In the genomic region with DNA sequence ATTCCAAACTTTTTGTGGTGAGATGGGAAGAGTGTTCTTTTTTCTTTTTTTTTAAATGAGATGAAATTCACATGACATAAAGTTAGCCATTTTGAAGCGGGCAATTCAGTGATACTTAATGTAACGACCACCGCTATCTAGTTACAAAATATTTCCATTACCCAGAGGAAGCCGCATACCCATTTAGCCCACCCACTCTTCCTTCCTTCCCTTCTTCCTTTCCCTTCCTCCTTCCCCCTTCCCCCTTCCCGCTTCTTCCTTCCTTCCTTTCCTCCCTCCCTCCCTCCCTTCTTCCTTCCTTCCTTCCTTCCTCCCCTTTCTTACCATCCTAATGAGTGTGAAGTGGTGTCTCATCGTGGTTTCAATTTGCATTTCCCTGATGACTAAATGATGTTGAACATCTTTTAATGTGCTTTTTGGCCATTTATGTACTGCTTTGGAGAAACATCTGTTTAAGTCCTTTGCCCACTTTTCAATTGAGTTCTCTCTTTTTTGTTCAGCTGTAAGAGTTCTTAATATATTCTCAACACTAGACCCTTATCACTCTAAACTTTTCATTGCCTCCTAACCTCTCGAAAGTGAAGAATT, we compare ENCODE assay signal across 26 cellular contexts.
A peak's percentile ranks its signal among the peaks of the same experiment; 100 is the strongest.
DNase-seq lines count a peak whose midpoint lies in the region; ATAC-seq, FAIRE-seq and TF ChIP-seq lines count a peak whose summit lies in the region.
"Had no signal": no experiment of that assay in that cellular context is flagged by ENCODE, and none has a peak within 500 bp of the region (broad histone marks: within the 10 kb centered on the region; RNA-seq: fewer than 3 reads in every experiment).

No MANE protein-coding gene starts in this region.

- POLR2A ChIA-PET in HepG2 (lab: Yijun Ruan, JAX) (no interaction called here), HEK293 (lab: Yijun Ruan, JAX) (no interaction called here)

- no peak for DNase-seq in HepG2 (ENCODE audit: low spot score)
- DNase-seq in right lobe of liver = no peak
- peak; percentile 64 for DNase-seq in SK-N-MC (ENCODE audit: low read depth, low spot score)
- DNase-seq in fibroblast of peridontal ligament (ENCODE audit: extremely low read depth) = peak; percentile 10
- no peak for DNase-seq in T1000 (lab: John Stamatoyannopoulos, UW)
- no peak for DNase-seq in LoVo (ENCODE audit: low spot score)
- no peak for DNase-seq in OCI-M2 (lab: John Stamatoyannopoulos, UW; ENCODE audit: unreplicated experiment)
- DNase-seq: CD8-positive, alpha-beta memory T cell; DMS 273 treated with DMSO at 0.1 percent for 48 hours; DMS79; GF-D8; IMR-90; KG1; NCI-H2029; NCI-H446; NCI-H524 treated with DMSO at 0.1 percent for 48 hours; NCI-H774; NK-92 treated with Interleukin-12 subunit alpha and Interleukin-12 subunit beta, amount 100 ng/mL, for 24 hours; PC-9; SJCRH30; T-cell had no signal

- H3K36me3 ChIP-seq in HepG2 (replicated peaks in 1 of 2; ENCODE audit: control insufficient read depth in 1 of 2, insufficient read depth in 2 of 2, low read length in 2 of 2) (no peaks in the 10 kb centered on the region), right lobe of liver (no peaks in the 10 kb centered on the region), HEK293 (ENCODE audit: control insufficient read depth in 2 of 2, insufficient read depth in 1 of 2, low read length in 2 of 2) (no peaks in the 10 kb centered on the region), SK-N-MC (ENCODE audit: insufficient read depth, low read length) (no peaks in the 10 kb centered on the region)
- H3K36me3 ChIP-seq: SJCRH30 had no signal

- H3K79me2 ChIP-seq in HepG2 (ENCODE audit: insufficient read depth, low read length) = no peaks in the 10 kb centered on the region

- no peak for TF ChIP-seq EP300 in HepG2 (IDR thresholded peaks at IDR 0.05; ENCODE audit: low read depth in 2 of 2, low read length in 2 of 2)
- no peak for TF ChIP-seq EP300 in HepG2 (CRISPR knock-in tag; IDR thresholded peaks at IDR 0.05; ENCODE audit: borderline replicate concordance)

- in situ Hi-C loops in HepG2 (cut with HindIII; ENCODE audit: extremely low pct_ligation_motif_present, low pct_unique_long_range_greater_than_20kb) = no loop called here

- no peak for TF ChIP-seq CTCF in HepG2 (CRISPR knock-in tag; IDR thresholded peaks at IDR 0.05)
- no peak for TF ChIP-seq CTCF in right lobe of liver (IDR thresholded peaks at IDR 0.05)
- no peak for TF ChIP-seq CTCF in HEK293 (tag by site-specific recombination; IDR thresholded peaks at IDR 0.05)

- H3K4me3 ChIP-seq in HepG2 (replicated peaks in 1 of 3; ENCODE audit: insufficient read depth in 1 of 3, low read depth in 2 of 3, low read length in 3 of 3) (no peak overlapping the region), right lobe of liver (no peak overlapping the region), HEK293 (ENCODE audit: low read depth, low read length) (no peak overlapping the region), SK-N-MC (0 out of 2 replicates have a peak overlapping the region, but pooled peaks have one; percentile 22)
- H3K4me3 ChIP-seq: A549, PC-9, SJCRH30 had no signal

- BruUV-seq in HepG2 (replicated peaks; lab: Mats Ljungman, UMichigan) = no TSS peak

- 80% methylated on average over 7 of the region's 7 CpGs for WGBS in HepG2 (ENCODE audit: low lambda C conversion rate)
- 88% methylated on average over 7 of the region's 7 CpGs for WGBS in right lobe of liver (ENCODE audit: insufficient coverage, low coverage, low lambda C conversion rate, missing lambda C conversion rate)

- ATAC-seq in HepG2 (no peak), right lobe of liver (no peak)
- ATAC-seq: A549, HCT116, Right ventricle myocardium inferior, T-cell had no signal

- TF ChIP-seq POLR2A in HepG2 (IDR thresholded peaks at IDR 0.05; ENCODE audit: insufficient read depth in 1 of 2, low read depth in 2 of 2, low read length in 2 of 2) (no peak), right lobe of liver (IDR thresholded peaks at IDR 0.05) (no peak)

- CTCF ChIA-PET in HepG2 (lab: Yijun Ruan, JAX; ENCODE audit: low intra/inter-chr PET ratio, low total read pairs) = no interaction called here
- CTCF ChIA-PET in HEK293 (lab: Yijun Ruan, JAX) = no interaction called here

- no peaks in the 10 kb centered on the region for H4K20me1 ChIP-seq in HepG2 (ENCODE audit: insufficient read depth, low read length)

- H2AFZ ChIP-seq in HepG2 (ENCODE audit: low read length) = no peak overlapping the region
- H2AFZ ChIP-seq: PC-9 had no signal

- no peak overlapping the region for H3K9ac ChIP-seq in HepG2 (ENCODE audit: insufficient read depth, low read depth, low read length)
- no peak overlapping the region for H3K9ac ChIP-seq in SK-N-MC (ENCODE audit: insufficient read length)

- H3K27ac ChIP-seq in HepG2 (ENCODE audit: extremely low read length, insufficient read depth, low read length) (no peak overlapping the region), right lobe of liver (no peak overlapping the region), HEK293 (ENCODE audit: extremely low read depth, low read depth, low read length) (no peak overlapping the region), SK-N-MC (no peak overlapping the region; the same call in 1 of the 2 replicates)
- H3K27ac ChIP-seq: A549, C4-2B, PC-9, SJCRH30 had no signal

- no peak overlapping the region for H3K4me2 ChIP-seq in HepG2 (ENCODE audit: low read depth, low read length)
- H3K4me2 ChIP-seq: A549, PC-9 had no signal

- intact Hi-C loops in HepG2 (cut with micrococcal nuclease; ENCODE audit: unreplicated experiment) = no loop called here
- intact Hi-C loops in right lobe of liver (cut with DNase I) = no loop called here

- H3K9me3 ChIP-seq in HepG2 (ENCODE audit: low read length) = no peaks in the 10 kb centered on the region
- no peaks in the 10 kb centered on the region for H3K9me3 ChIP-seq in right lobe of liver
- H3K9me3 ChIP-seq in HEK293 (ENCODE audit: control insufficient read depth, insufficient read depth, low read depth, low read length) = no peaks in the 10 kb centered on the region
- no peaks in the 10 kb centered on the region for H3K9me3 ChIP-seq in SK-N-MC (ENCODE audit: low read depth, low read length)
- H3K9me3 ChIP-seq: A549, SJCRH30 had no signal

- TF ChIP-seq RAD21 in HepG2 (CRISPR knock-in tag; IDR thresholded peaks at IDR 0.05) = no peak

- H3K4me1 ChIP-seq in HepG2 (ENCODE audit: insufficient read depth, low read length) (0 out of 2 replicates have a peak, but pooled peaks cover 6% of the 10 kb centered on the region), right lobe of liver (peaks cover 0 to 6% (median 0%) of the 10 kb centered on the region in 4 donors), HEK293 (ENCODE audit: control insufficient read depth, insufficient read depth, low read length) (no peaks in the 10 kb centered on the region)
- H3K4me1 ChIP-seq: A549, SJCRH30 had no signal

- no peak for FAIRE-seq in HepG2 (lab: Jason Lieb, UNC)
- FAIRE-seq: A549 had no signal

- H3K27me3 ChIP-seq in HepG2 (ENCODE audit: control insufficient read depth in 1 of 2, insufficient read depth in 2 of 2, low read length in 2 of 2) = no peaks in the 10 kb centered on the region
- no peaks in the 10 kb centered on the region for H3K27me3 ChIP-seq in right lobe of liver
- H3K27me3 ChIP-seq: SJCRH30 had no signal

TF ChIP-seq in HepG2, 621 proteins besides CTCF, POLR2A, EP300 and RAD21 (continues in another document):
- TF ChIP-seq PCBP2 (optimal IDR thresholded peaks at IDR 0.05; ENCODE audit: low read depth, low read length, poor library complexity, severe bottlenecking) = peak; percentile 92
- TF ChIP-seq, protein P1, sequence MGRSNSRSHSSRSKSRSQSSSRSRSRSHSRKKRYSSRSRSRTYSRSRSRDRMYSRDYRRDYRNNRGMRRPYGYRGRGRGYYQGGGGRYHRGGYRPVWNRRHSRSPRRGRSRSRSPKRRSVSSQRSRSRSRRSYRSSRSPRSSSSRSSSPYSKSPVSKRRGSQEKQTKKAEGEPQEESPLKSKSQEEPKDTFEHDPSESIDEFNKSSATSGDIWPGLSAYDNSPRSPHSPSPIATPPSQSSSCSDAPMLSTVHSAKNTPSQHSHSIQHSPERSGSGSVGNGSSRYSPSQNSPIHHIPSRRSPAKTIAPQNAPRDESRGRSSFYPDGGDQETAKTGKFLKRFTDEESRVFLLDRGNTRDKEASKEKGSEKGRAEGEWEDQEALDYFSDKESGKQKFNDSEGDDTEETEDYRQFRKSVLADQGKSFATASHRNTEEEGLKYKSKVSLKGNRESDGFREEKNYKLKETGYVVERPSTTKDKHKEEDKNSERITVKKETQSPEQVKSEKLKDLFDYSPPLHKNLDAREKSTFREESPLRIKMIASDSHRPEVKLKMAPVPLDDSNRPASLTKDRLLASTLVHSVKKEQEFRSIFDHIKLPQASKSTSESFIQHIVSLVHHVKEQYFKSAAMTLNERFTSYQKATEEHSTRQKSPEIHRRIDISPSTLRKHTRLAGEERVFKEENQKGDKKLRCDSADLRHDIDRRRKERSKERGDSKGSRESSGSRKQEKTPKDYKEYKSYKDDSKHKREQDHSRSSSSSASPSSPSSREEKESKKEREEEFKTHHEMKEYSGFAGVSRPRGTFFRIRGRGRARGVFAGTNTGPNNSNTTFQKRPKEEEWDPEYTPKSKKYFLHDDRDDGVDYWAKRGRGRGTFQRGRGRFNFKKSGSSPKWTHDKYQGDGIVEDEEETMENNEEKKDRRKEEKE (IDR thresholded peaks at IDR 0.05) = no peak
- no peak for TF ChIP-seq ZSCAN20 (CRISPR knock-in tag; IDR thresholded peaks at IDR 0.05; ENCODE audit: borderline replicate concordance)

TF ChIP-seq in HEK293, 187 proteins besides CTCF, POLR2A, EP300 and RAD21:
- no peak for TF ChIP-seq ZNF155 (tag by site-specific recombination; IDR thresholded peaks at IDR 0.05)
- TF ChIP-seq ZNF366 (tag by site-specific recombination; conservative IDR thresholded peaks at IDR 0.05) = peak; percentile 49; the same call in 1 of the 2 replicates
TF ChIP-seq in HEK293: peak in this region for 1.

Comparison
In these comparisons a context has a peak if more than half of its experiments do, and no peak if none do; other contexts are left out.
1. DNase-seq: peak in SK-N-MC (single experiment) and fibroblast of peridontal ligament (single experiment); none in HepG2 (single experiment), right lobe of liver (0 of 3), T1000 (single experiment), LoVo (single experiment) and OCI-M2 (single experiment).